26 cellular contexts compared by ENCODE assay signal in the genomic region with DNA sequence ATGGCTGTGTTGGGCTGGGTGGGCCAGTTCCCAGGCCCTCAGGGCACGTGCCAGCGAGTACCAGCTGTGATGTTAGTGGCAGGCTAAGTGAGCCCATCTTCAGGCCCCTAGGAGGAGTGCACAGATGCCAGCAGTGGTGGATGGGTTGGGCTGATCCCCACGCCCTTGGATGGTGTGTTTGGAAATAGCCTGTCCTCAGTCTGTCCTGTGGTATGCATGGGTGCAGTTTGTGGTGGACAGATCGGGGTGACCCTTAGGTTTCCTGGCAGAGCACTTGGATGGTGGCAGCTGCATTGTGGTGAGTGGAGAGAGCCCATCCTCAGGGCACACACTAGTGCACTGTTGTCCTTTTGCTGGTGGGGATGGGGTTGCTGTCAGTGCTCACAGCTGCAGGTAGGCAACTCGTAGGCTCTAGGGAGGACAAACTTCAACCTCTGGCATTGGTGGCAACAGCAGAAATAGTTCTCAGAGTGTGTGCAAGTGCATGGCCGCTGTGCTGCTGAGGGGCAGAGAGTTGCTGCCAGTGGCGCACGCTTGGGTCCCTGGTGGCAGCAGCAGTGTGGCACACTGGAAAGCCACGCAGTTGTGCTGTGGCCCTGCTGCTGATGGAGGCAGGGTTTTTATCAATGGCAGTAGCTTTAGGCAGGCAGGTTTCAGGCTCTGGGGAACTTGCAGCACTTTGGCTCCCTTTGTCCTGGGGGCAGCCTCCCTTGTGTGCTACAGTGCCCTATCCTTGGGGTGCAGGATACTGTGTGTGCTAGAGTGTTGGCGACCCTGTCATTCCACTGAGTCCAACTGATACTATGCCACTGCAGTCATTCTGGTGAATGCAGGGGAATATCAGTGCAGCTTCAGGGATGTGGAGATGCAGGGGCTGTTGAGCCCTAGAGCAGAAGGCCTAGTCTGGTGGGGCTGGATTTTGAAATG.
A peak's percentile ranks its signal among the peaks of the same experiment; 100 is the strongest.
DNase-seq lines count a peak whose midpoint lies in the region; ATAC-seq and TF ChIP-seq lines count a peak whose summit lies in the region.
"Had no signal": no experiment of that assay in that cellular context is flagged by ENCODE, and none has a peak within 500 bp of the region (broad histone marks: within the 10 kb centered on the region; RNA-seq: fewer than 3 reads in every experiment).

No MANE protein-coding gene starts in this region.

- H3K9me3 Mint-ChIP-seq in activated naive CD4-positive, alpha-beta T cell treated with anti-CD3 and anti-CD28 coated beads, Interleukin-2, amount 50 U/mL, for 72 hours = peaks cover 15 to 22% of the 10 kb centered on the region in 2 donors
- peaks cover 18 to 19% of the 10 kb centered on the region in 2 donors for H3K9me3 Mint-ChIP-seq in stimulated activated naive B cell treated with anti-CD40 and anti-IgM and Interleukin-4, amounts not matched to agents 10 μg/mL and 1 μg/mL and 100 μg/mL, for 72 hours

- H3K36me3 ChIP-seq in lower lobe of right lung = peaks cover 6% of the 10 kb centered on the region
- peaks cover 0 to 7% of the 10 kb centered on the region in 2 experiments for H3K36me3 ChIP-seq in SK-N-SH (replicated peaks in 1 of 2; ENCODE audit: control insufficient read depth in 1 of 2, insufficient read depth in 2 of 2, low read length in 1 of 2)
- H3K36me3 ChIP-seq: adrenal gland, MG63, thyroid gland had no signal

- peaks cover 14% of the 10 kb centered on the region for H3K9me3 ChIP-seq in lower lobe of right lung
- H3K9me3 ChIP-seq in SK-N-SH = no peaks in the 10 kb centered on the region
- H3K9me3 ChIP-seq: MG63, thyroid gland had no signal

- H3K9me2 ChIP-seq in SK-N-SH = no peaks in the 10 kb centered on the region

- peaks cover 0 to 7% of the 10 kb centered on the region in 2 donors for H3K4me1 Mint-ChIP-seq in stimulated activated naive B cell treated with anti-CD40 and anti-IgM and Interleukin-4, amounts not matched to agents 10 μg/mL and 1 μg/mL and 100 μg/mL, for 72 hours

- H3K4me2 ChIP-seq in SK-N-SH = no peak overlapping the region

- no peaks in the 10 kb centered on the region for H3F3A ChIP-seq in SK-N-SH (replicated peaks; ENCODE audit: insufficient read depth)

- H3K4me3 ChIP-seq in lower lobe of right lung (no peak overlapping the region), SK-N-SH (ENCODE audit: low read depth in 2 of 2, low read length in 1 of 2) (no peak overlapping the region)
- H3K4me3 ChIP-seq: adrenal gland, gastroesophageal sphincter, lung, MG63, thyroid gland had no signal

- ATAC-seq in activated naive CD4-positive, alpha-beta T cell treated with anti-CD3 and anti-CD28 coated beads, Interleukin-2, amount 50 U/mL, for 72 hours = no peak
- ATAC-seq in lower lobe of right lung (peak; percentile 18 to 43), GM21381 (IDR thresholded peaks at IDR 0.05; ENCODE audit: unreplicated experiment) (no peak)
- ATAC-seq in stimulated activated naive B cell treated with anti-CD40 and anti-IgM and Interleukin-4, amounts not matched to agents 10 μg/mL and 1 μg/mL and 100 μg/mL, for 72 hours (replicated peaks) = no peak
- ATAC-seq: gastroesophageal sphincter had no signal

- no peak for DNase-seq in activated naive CD4-positive, alpha-beta T cell treated with anti-CD3 and anti-CD28 coated beads, Interleukin-2, amount 50 U/mL, for 72 hours (ENCODE audit: low spot score in 2 of 2)
- no peak for DNase-seq in activated naive CD4-positive, alpha-beta T cell treated with anti-CD3 and anti-CD28 coated beads, Interleukin-2, amount 50 U/mL, for 16 hours
- DNase-seq in caudate nucleus (lab: John Stamatoyannopoulos, UW) (no peak), lower lobe of right lung (no peak), SK-N-SH (no peak), D341Med (ENCODE audit: low spot score) (no peak)
- DNase-seq in stimulated activated naive B cell treated with anti-CD40 and anti-IgM and Interleukin-4, amounts not matched to agents 10 μg/mL and 1 μg/mL and 100 μg/mL, for 72 hours = no peak
- DNase-seq: activated B cell treated with CpG ODN at 0.5 μM for 24 hours; activated CD4-positive, alpha-beta T cell treated with anti-CD3 and anti-CD28 coated beads, Interleukin-2, amount 50 U/mL, for 48 hours; activated effector memory CD4-positive, alpha-beta T cell treated with Interleukin-2 at 50 U/mL for 16 hours; adrenal gland; CD4-positive, alpha-beta T cell; islet precursor cell; MG63; NCI-H1417 treated with DMSO at 0.1 percent for 48 hours; NCI-H446 treated with DMSO at 0.1 percent for 48 hours; retina; SHP77; T-helper 9 cell; thyroid gland had no signal

- TF ChIP-seq EP300 in SK-N-SH (IDR thresholded peaks at IDR 0.05; ENCODE audit: borderline replicate concordance in 1 of 2, low read depth in 1 of 2, low read length in 1 of 2) = no peak

- H3K79me2 ChIP-seq in SK-N-SH (ENCODE audit: insufficient read depth) = no peaks in the 10 kb centered on the region

- no peak overlapping the region for H3K4me3 Mint-ChIP-seq in stimulated activated naive B cell treated with anti-CD40 and anti-IgM and Interleukin-4, amounts not matched to agents 10 μg/mL and 1 μg/mL and 100 μg/mL, for 72 hours
- H3K4me3 Mint-ChIP-seq: activated B cell treated with CpG ODN at 0.5 μM for 24 hours; CD4-positive, alpha-beta T cell; dendritic cell treated with granulocyte-macrophage colony-stimulating factor and Interleukin-4, amounts not matched to agents 40 ng/mL and 50 ng/mL, for 4 days; stimulated activated naive CD8-positive, alpha-beta T cell treated with anti-CD3 and anti-CD28 coated beads, Interleukin-15, Interleukin-2, amounts not matched to agents 100 ng/mL and 50 ng/mL, for 24 hours had no signal

- POLR2A ChIA-PET in SK-N-SH (lab: Yijun Ruan, JAX) = interaction anchor here (0.9 kb wide), 1 partner anchor 1472 kb away, joined by 3 read pairs; no protein-coding TSS in a partner anchor

- H3K27me3 ChIP-seq in lower lobe of right lung (ENCODE audit: low read depth) (no peaks in the 10 kb centered on the region), SK-N-SH (ENCODE audit: insufficient read depth) (no peaks in the 10 kb centered on the region)
- H3K27me3 ChIP-seq: adrenal gland, gastroesophageal sphincter, MG63, thyroid gland had no signal

- intact Hi-C loops in lower lobe of right lung (cut with DNase I) = no loop called here

- 75% methylated on average over 1 of the region's 10 CpGs for WGBS in SK-N-SH (ENCODE audit: low lambda C conversion rate)

- H3K9ac ChIP-seq in SK-N-SH = no peak overlapping the region

- no peaks in the 10 kb centered on the region for H3K4me1 ChIP-seq in lower lobe of right lung
- H3K4me1 ChIP-seq in SK-N-SH (ENCODE audit: control insufficient read depth in 1 of 2, insufficient read depth in 2 of 2, low read depth in 1 of 2, low read length in 1 of 2) = no peaks in the 10 kb centered on the region
- H3K4me1 ChIP-seq: gastroesophageal sphincter, thyroid gland had no signal

- H3K27ac ChIP-seq in caudate nucleus (ENCODE audit: low read depth, low read length) (peak overlapping the region; percentile 46), lower lobe of right lung (no peak overlapping the region), SK-N-SH (ENCODE audit: low read depth in 2 of 2, low read length in 1 of 2) (no peak overlapping the region)
- H3K27ac ChIP-seq: 22Rv1, adrenal gland, gastroesophageal sphincter, thyroid gland had no signal

- no peak for TF ChIP-seq RAD21 in SK-N-SH (IDR thresholded peaks at IDR 0.05; ENCODE audit: low read length)

- TF ChIP-seq CTCF in lower lobe of right lung (IDR thresholded peaks at IDR 0.05) = no peak
- TF ChIP-seq CTCF in SK-N-SH (IDR thresholded peaks at IDR 0.05) = no peak

- CTCF ChIA-PET in SK-N-SH (lab: Yijun Ruan, JAX) = no interaction called here

- no peaks in the 10 kb centered on the region for H3K27me3 Mint-ChIP-seq in stimulated activated naive B cell treated with anti-CD40 and anti-IgM and Interleukin-4, amounts not matched to agents 10 μg/mL and 1 μg/mL and 100 μg/mL, for 72 hours
- H3K27me3 Mint-ChIP-seq: activated B cell treated with CpG ODN at 0.5 μM for 24 hours; CD4-positive, alpha-beta T cell; dendritic cell treated with granulocyte-macrophage colony-stimulating factor and Interleukin-4, amounts not matched to agents 40 ng/mL and 50 ng/mL, for 4 days; stimulated activated naive CD8-positive, alpha-beta T cell treated with anti-CD3 and anti-CD28 coated beads, Interleukin-15, Interleukin-2, amounts not matched to agents 100 ng/mL and 50 ng/mL, for 24 hours had no signal

- peak overlapping the region; percentile 11 to 31 for H3K27ac Mint-ChIP-seq in activated naive CD4-positive, alpha-beta T cell treated with anti-CD3 and anti-CD28 coated beads, Interleukin-2, amount 50 U/mL, for 72 hours
- H3K27ac Mint-ChIP-seq in stimulated activated naive B cell treated with anti-CD40 and anti-IgM and Interleukin-4, amounts not matched to agents 10 μg/mL and 1 μg/mL and 100 μg/mL, for 72 hours = peak overlapping the region; percentile 31
- H3K27ac Mint-ChIP-seq: activated B cell treated with CpG ODN at 0.5 μM for 24 hours; CD4-positive, alpha-beta T cell; dendritic cell treated with granulocyte-macrophage colony-stimulating factor and Interleukin-4, amounts not matched to agents 40 ng/mL and 50 ng/mL, for 4 days; stimulated activated naive CD8-positive, alpha-beta T cell treated with anti-CD3 and anti-CD28 coated beads, Interleukin-15, Interleukin-2, amounts not matched to agents 100 ng/mL and 50 ng/mL, for 24 hours had no signal

- peaks cover 38 to 40% of the 10 kb centered on the region in 2 donors for H3K36me3 Mint-ChIP-seq in activated naive CD4-positive, alpha-beta T cell treated with anti-CD3 and anti-CD28 coated beads, Interleukin-2, amount 50 U/mL, for 72 hours
- peaks cover 43 to 57% of the 10 kb centered on the region in 2 donors for H3K36me3 Mint-ChIP-seq in stimulated activated naive B cell treated with anti-CD40 and anti-IgM and Interleukin-4, amounts not matched to agents 10 μg/mL and 1 μg/mL and 100 μg/mL, for 72 hours

- no peak overlapping the region for H2AFZ ChIP-seq in SK-N-SH (ENCODE audit: low read depth)

- no peaks in the 10 kb centered on the region for H4K20me1 ChIP-seq in SK-N-SH (ENCODE audit: insufficient read depth)

TF ChIP-seq in SK-N-SH, 30 proteins besides CTCF, POLR2A, EP300 and RAD21 (continues in another document):
- TF ChIP-seq, protein P1, sequence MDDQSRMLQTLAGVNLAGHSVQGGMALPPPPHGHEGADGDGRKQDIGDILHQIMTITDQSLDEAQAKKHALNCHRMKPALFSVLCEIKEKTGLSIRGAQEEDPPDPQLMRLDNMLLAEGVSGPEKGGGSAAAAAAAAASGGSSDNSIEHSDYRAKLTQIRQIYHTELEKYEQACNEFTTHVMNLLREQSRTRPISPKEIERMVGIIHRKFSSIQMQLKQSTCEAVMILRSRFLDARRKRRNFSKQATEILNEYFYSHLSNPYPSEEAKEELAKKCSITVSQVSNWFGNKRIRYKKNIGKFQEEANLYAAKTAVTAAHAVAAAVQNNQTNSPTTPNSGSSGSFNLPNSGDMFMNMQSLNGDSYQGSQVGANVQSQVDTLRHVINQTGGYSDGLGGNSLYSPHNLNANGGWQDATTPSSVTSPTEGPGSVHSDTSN (IDR thresholded peaks at IDR 0.05) = no peak

Comparison
In these comparisons a context has a peak if more than half of its experiments do, and no peak if none do; other contexts are left out.
1. ATAC-seq: peak in lower lobe of right lung (2 of 2); none in activated naive CD4-positive, alpha-beta T cell treated with anti-CD3 and anti-CD28 coated beads, Interleukin-2, amount 50 U/mL, for 72 hours (0 of 2), stimulated activated naive B cell treated with anti-CD40 and anti-IgM and Interleukin-4, amounts not matched to agents 10 μg/mL and 1 μg/mL and 100 μg/mL, for 72 hours (0 of 2) and GM21381 (single experiment).